7 cellular contexts compared by ENCODE assay signal in the genomic region with DNA sequence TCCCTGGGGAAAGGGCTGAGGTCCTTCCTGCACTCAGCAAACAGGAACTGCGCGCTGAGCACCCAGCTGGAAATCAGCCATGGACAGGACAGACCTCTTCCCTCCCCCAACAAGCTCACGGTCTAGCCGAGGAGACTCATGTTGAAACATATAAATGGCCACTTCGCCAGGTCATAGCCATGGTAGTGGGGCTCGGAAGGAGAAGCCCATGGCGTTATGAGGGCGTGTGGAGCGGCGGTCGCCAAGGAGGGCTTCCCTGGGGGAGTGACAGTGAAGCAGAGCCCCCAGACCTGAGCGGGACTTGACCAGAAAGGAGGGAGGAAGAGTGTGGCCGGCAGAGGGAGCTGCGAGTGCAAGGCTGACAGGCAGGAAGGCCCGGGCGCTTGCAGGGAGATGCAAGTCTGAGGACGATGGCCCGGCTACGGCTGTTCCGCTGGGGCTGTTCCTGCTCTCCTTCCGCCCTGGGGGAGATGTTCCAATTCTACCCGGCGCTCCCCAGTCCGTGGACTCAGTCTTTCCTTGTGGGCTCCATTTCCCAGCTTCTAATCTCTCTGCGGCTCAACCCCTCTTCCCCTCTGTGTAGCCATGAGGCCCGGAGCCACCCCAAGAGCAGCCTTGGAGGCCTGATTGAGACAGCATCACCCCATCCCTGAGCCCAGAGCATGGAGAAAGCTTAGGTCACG. TPM values are rescaled to one million over a fixed set of nuclear protein-coding genes. Genes with fewer than 3 reads are reported as not detected.
DNase-seq lines count a peak whose midpoint lies in the region; ATAC-seq and TF ChIP-seq lines count a peak whose summit lies in the region.

No MANE protein-coding gene starts in this region.

- H3K4me3 Mint-ChIP-seq in T-cell: no peak overlapping the region

- H3K9me3 ChIP-seq in adipocyte (ENCODE audit: control insufficient read depth, low read length) (no peaks in the 10 kb centered on the region), upper lobe of left lung (no peaks in the 10 kb centered on the region)

- intact Hi-C loops in left cardiac atrium (cut with DNase I) (loop anchor here (5.0 kb wide), 2 partner anchors 392 to 397 kb away; partner anchors contain the start of gene RAPGEF1 (in 1 of the 2)), posterior vena cava (cut with DNase I) (loop anchor here (10.0 kb wide), 2 partner anchors 125 to 395 kb away; partner anchors contain the start of gene RAPGEF1 (in 1 of the 2))

- peak; percentile 63 for ATAC-seq in GM19025 (IDR thresholded peaks at IDR 0.05; ENCODE audit: low read depth, unreplicated experiment)
- peak; percentile 96 to 99 (median 98) for ATAC-seq in T-cell (replicated peaks in 1 of 4)
- peak; percentile 95 to 96 for ATAC-seq in left cardiac atrium
- peak; percentile 93 to 96 for ATAC-seq in upper lobe of left lung (ENCODE audit: low FRiP score in 2 of 2)

- no peaks in the 10 kb centered on the region for H3K36me3 Mint-ChIP-seq in T-cell

- CTCF ChIA-PET in T-cell (lab: Charles Lee): interaction anchor here (0.6 to 2.0 kb wide), 11 partner anchors 8 to 169 kb away, joined by 3 to 11 read pairs (median 4); no protein-coding TSS in a partner anchor

- H3K27me3 Mint-ChIP-seq in T-cell: peaks cover 0 to 7% of the 10 kb centered on the region in 2 donors

- H3K9me3 Mint-ChIP-seq in T-cell: no peaks in the 10 kb centered on the region

- peak overlapping the region in 1 of 4 donors; percentile 19 for H3K27ac ChIP-seq in upper lobe of left lung

- H3K36me3 ChIP-seq in adipocyte (ENCODE audit: control insufficient read depth, insufficient read depth, low read length, severe bottlenecking) (no peaks in the 10 kb centered on the region), upper lobe of left lung (no peaks in the 10 kb centered on the region)

- no peaks in the 10 kb centered on the region for H3K27me3 ChIP-seq in adipocyte (replicated peaks; ENCODE audit: control insufficient read depth, insufficient read depth, low read length)
- no peaks in the 10 kb centered on the region for H3K27me3 ChIP-seq in upper lobe of left lung

- H3K4me1 ChIP-seq in adipocyte (ENCODE audit: control insufficient read depth, insufficient read depth, low read length): no peaks in the 10 kb centered on the region
- peaks cover 5 to 11% (median 7%) of the 10 kb centered on the region in 4 donors for H3K4me1 ChIP-seq in upper lobe of left lung

- peak overlapping the region in 1 of 2 donors; percentile 44 for H3K27ac Mint-ChIP-seq in T-cell

- POLR2A ChIA-PET in T-cell (lab: Charles Lee): no interaction called here

- peak overlapping the region; percentile 65 for H3K4me3 ChIP-seq in adipocyte (ENCODE audit: low read length)
- H3K4me3 ChIP-seq in upper lobe of left lung: peak overlapping the region in 3 of 4 donors; percentile 19 to 38 (median 28)

- peak; percentile 71 for DNase-seq in NCI-H1694 treated with DMSO at 0.1 percent for 48 hours (lab: John Stamatoyannopoulos, UW)
- DNase-seq in T-cell: peak; percentile 67 to 90 (median 84)
- peak; percentile 95 for DNase-seq in adipocyte (ENCODE audit: low read depth)
- DNase-seq in left cardiac atrium: peak; percentile 93
- peak; percentile 97 for DNase-seq in posterior vena cava (ENCODE audit: low spot score)
- DNase-seq in upper lobe of left lung: peak; percentile 87 to 93

- no peak for TF ChIP-seq POLR2A in upper lobe of left lung (IDR thresholded peaks at IDR 0.05)

- H3K9ac ChIP-seq in adipocyte (ENCODE audit: low read length): peak overlapping the region; percentile 53

- H3K4me1 Mint-ChIP-seq in T-cell: peaks cover 8 to 10% (median 8%) of the 10 kb centered on the region in 3 donors

- TF ChIP-seq CTCF in upper lobe of left lung (IDR thresholded peaks at IDR 0.05): peak; percentile 76 to 92 (median 86)

- TF ChIP-seq EP300 in upper lobe of left lung (IDR thresholded peaks at IDR 0.05): no peak

- 7 to 10% methylated on average over 24 to 25 of the region's 27 CpGs for WGBS in upper lobe of left lung, 2 donors

RNA-seq across cellular contexts. Expression of gene PRRC2B, which starts 43.9 kb away (rescaled TPM):
- total RNA-seq in T-cell (100 to 1,000 TPM; 259 to 375 (median 370) TPM), left cardiac atrium (100 to 1,000 TPM; 136 to 155 TPM), posterior vena cava (100 to 1,000 TPM; 148 to 151 TPM), upper lobe of left lung (100 to 1,000 TPM; 114 to 348 (median 186) TPM)
